ENCODE assay signal across 20 cellular contexts in genomic region chr6:33581186-33581585, GRCh38. TPM values are rescaled to one million over a fixed set of nuclear protein-coding genes. Genes with fewer than 3 reads are reported as not detected.
DNase-seq lines count a peak whose midpoint lies in the region; ATAC-seq, FAIRE-seq and TF ChIP-seq lines count a peak whose summit lies in the region.
"Had no signal": no experiment of that assay in that cellular context is flagged by ENCODE, and none has a peak within 500 bp of the region (broad histone marks: within the 10 kb centered on the region; RNA-seq: fewer than 3 reads in every experiment).

No MANE protein-coding gene starts in this region.

- no peaks in the 10 kb centered on the region for H3K27me3 ChIP-seq in H1 (replicated peaks in 1 of 4; ENCODE audit: control insufficient read depth in 3 of 4, extremely low read depth in 1 of 4, insufficient read depth in 3 of 4, low read length in 3 of 4)
- H3K27me3 ChIP-seq in brain microvascular endothelial cell (replicated peaks), result no peaks in the 10 kb centered on the region

- no peak overlapping the region for H3K18ac ChIP-seq in H1 (ENCODE audit: extremely low read depth, low read length)

- no peak overlapping the region for H2BK120ac ChIP-seq in H1 (replicated peaks; ENCODE audit: low read depth, low read length)

- no peaks in the 10 kb centered on the region for H3K9me3 ChIP-seq in HEK293 (ENCODE audit: control insufficient read depth, insufficient read depth, low read depth, low read length)
- no peaks in the 10 kb centered on the region for H3K9me3 ChIP-seq in T-helper 17 cell (ENCODE audit: control insufficient read depth, low read length, poor library complexity, severe bottlenecking)
- H3K9me3 ChIP-seq in H1 (ENCODE audit: insufficient read depth in 2 of 2, low read depth in 1 of 2, low read length in 1 of 2), result no peaks in the 10 kb centered on the region
- H3K9me3 ChIP-seq: Caco-2 had no signal

- H3K79me1 ChIP-seq in H1 (ENCODE audit: low read depth, low read length), result peaks cover 5% of the 10 kb centered on the region; the same call in 1 of the 2 replicates

- H3K56ac ChIP-seq in H1 (replicated peaks; ENCODE audit: insufficient read length, low read depth, low read length), result no peak overlapping the region

- H3K27me3 Mint-ChIP-seq in T-helper 17 cell, result no peaks in the 10 kb centered on the region

- no peak overlapping the region; the same call in 1 of the 2 replicates for H2BK12ac ChIP-seq in H1 (ENCODE audit: low read depth, low read length)

- TF ChIP-seq CTCF in HEK293 (tag by site-specific recombination; IDR thresholded peaks at IDR 0.05) (no peak), H1 (IDR thresholded peaks at IDR 0.05; ENCODE audit: control extremely low read depth in 1 of 3, insufficient read depth in 1 of 3, low read depth in 1 of 3, low read length in 3 of 3) (no peak), brain microvascular endothelial cell (IDR thresholded peaks at IDR 0.05; ENCODE audit: low read depth, low read length, missing control alignments) (no peak)

- H3K79me2 ChIP-seq in H1 (ENCODE audit: control insufficient read depth in 1 of 2, insufficient read depth in 2 of 2, low read length in 2 of 2), result peaks cover 0 to 19% of the 10 kb centered on the region in 2 experiments; a peak in 3 of 4 replicates

- TF ChIP-seq EP300 in H1 (IDR thresholded peaks at IDR 0.05; ENCODE audit: borderline replicate concordance in 1 of 2, low read depth in 2 of 2, low read length in 2 of 2), result no peak

- H2BK20ac ChIP-seq in H1 (ENCODE audit: low read length), result no peak overlapping the region

- peak overlapping the region; percentile 98 for H3K27ac Mint-ChIP-seq in T-helper 17 cell
- H3K27ac Mint-ChIP-seq: H9 had no signal

- H3K27ac ChIP-seq in HEK293 (ENCODE audit: extremely low read depth, low read depth, low read length) (no peak overlapping the region), H1 (ENCODE audit: low read depth, low read length) (no peak overlapping the region), brain microvascular endothelial cell (no peak overlapping the region)

- H3K4me1 ChIP-seq in HEK293 (ENCODE audit: control insufficient read depth, insufficient read depth, low read length) (no peaks in the 10 kb centered on the region; the same call in 1 of the 2 replicates), H1 (replicated peaks in 1 of 4; ENCODE audit: control insufficient read depth in 3 of 4, insufficient read depth in 4 of 4, low read length in 3 of 4) (peaks cover 0 to 8% (median 5%) of the 10 kb centered on the region in 4 experiments; a peak in 6 of 7 replicates)

- H3K23ac ChIP-seq in H1 (ENCODE audit: insufficient read length), result no peak overlapping the region

- in situ Hi-C loops in brain microvascular endothelial cell (cut with HindIII; ENCODE audit: low pct_ligation_motif_present, low sequenced_read_pairs), result no loop called here

- H2BK15ac ChIP-seq in H1 (ENCODE audit: low read length), result peak overlapping the region; percentile 96; the same call in 1 of the 2 replicates

- WGBS in H1 (ENCODE audit: extremely low coverage in 1 of 2, insufficient coverage in 1 of 2, insufficient read length in 1 of 2, insufficient replicate concordance in 2 of 2, low coverage in 1 of 2, low lambda C conversion rate in 2 of 2, missing lambda C conversion rate in 1 of 2), 2 experiments, result 97% methylated on average over 5 of the region's 5 CpGs; no CpG with 5 or more reads in 1 of the 2 experiments

- H3K4me2 ChIP-seq in H1 (ENCODE audit: insufficient read depth in 1 of 2, low read depth in 2 of 2, low read length in 2 of 2), result no peak overlapping the region

- FAIRE-seq in H1 (lab: Jason Lieb, UNC), result no peak
- FAIRE-seq: G401.6, GM12892, GM19239 had no signal

- H2BK5ac ChIP-seq in H1 (ENCODE audit: low read depth, low read length), result no peak overlapping the region

- intact Hi-C loops in sciatic nerve (cut with DNase I), result no loop called here

- no peak for ATAC-seq in T-helper 17 cell
- no peak for ATAC-seq in sciatic nerve
- no peak for ATAC-seq in GM18909 (IDR thresholded peaks at IDR 0.05; ENCODE audit: poor library complexity, unreplicated experiment)
- ATAC-seq: CD8-positive, alpha-beta T cell; HCT116 had no signal

- H3K4me1 Mint-ChIP-seq in T-helper 17 cell, result peaks cover 28% of the 10 kb centered on the region

- H3K4me3 ChIP-seq in HEK293 (ENCODE audit: low read depth, low read length) (no peak overlapping the region), H1 (ENCODE audit: extremely low read depth in 1 of 4, insufficient read depth in 2 of 4, low read depth in 3 of 4, low read length in 4 of 4) (no peak overlapping the region), brain microvascular endothelial cell (ENCODE audit: low read depth, low read length) (no peak overlapping the region)
- H3K4me3 ChIP-seq: GM23248 had no signal

- TF ChIP-seq POLR2A in H1 (IDR thresholded peaks at IDR 0.05; ENCODE audit: control extremely low read depth in 1 of 2, low read depth in 2 of 2, low read length in 2 of 2), result no peak

- no peak overlapping the region for H4K8ac ChIP-seq in H1 (ENCODE audit: extremely low read depth, insufficient read depth, low read length)

- no peaks in the 10 kb centered on the region for H3K36me3 Mint-ChIP-seq in T-helper 17 cell (ENCODE audit: low read depth)

- no peak overlapping the region for H3K4ac ChIP-seq in H1 (replicated peaks; ENCODE audit: insufficient read length, low read depth, low read length)

- POLR2A ChIA-PET in HEK293 (lab: Yijun Ruan, JAX), result interaction anchor here (0.6 to 2.9 kb wide), 4 partner anchors 10 to 131 kb away, joined by 5 to 14 read pairs (median 7); partner anchors contain the start of gene UQCC2
- POLR2A ChIA-PET in H1 (lab: Charles Lee; ENCODE audit: partially characterized antibody), result interaction anchor here (0.8 to 2.1 kb wide), 2 partner anchors 8 to 130 kb away, joined by 5 to 7 read pairs; partner anchors contain the start of gene UQCC2

- CTCF ChIA-PET in HEK293 (lab: Yijun Ruan, JAX) (interaction anchor here (0.6 to 3.1 kb wide), 7 partner anchors 9 to 535 kb away, joined by 3 to 16 read pairs (median 3); partner anchors contain the start of genes CUTA and IP6K3), H1 (lab: Charles Lee; ENCODE audit: partially characterized antibody) (interaction anchor here (0.9 to 8.3 kb wide), 8 partner anchors 12 to 129 kb away, joined by 3 to 70 read pairs (median 4); partner anchors contain the start of gene ITPR3)

- no peak overlapping the region for H3K9ac ChIP-seq in H1 (replicated peaks in 1 of 4; ENCODE audit: extremely low read depth in 1 of 4, low read depth in 3 of 4, low read length in 3 of 4)

- TF ChIP-seq RAD21 in H1 (IDR thresholded peaks at IDR 0.05 in 1 of 2, conservative IDR thresholded peaks at IDR 0.05 in 1 of 2; ENCODE audit: low read depth in 2 of 2, low read length in 2 of 2), result no peak

- H4K20me1 ChIP-seq in H1 (replicated peaks in 1 of 2; ENCODE audit: control insufficient read depth in 1 of 2, insufficient read depth in 2 of 2, low read length in 2 of 2), result no peaks in the 10 kb centered on the region

- no peak overlapping the region for H3K14ac ChIP-seq in H1 (ENCODE audit: insufficient read length)

- H3K23me2 ChIP-seq in H1 (ENCODE audit: low read depth, low read length), result peaks cover 5% of the 10 kb centered on the region; the same call in 1 of the 2 replicates

- H2AK5ac ChIP-seq in H1 (ENCODE audit: low read depth, low read length), result no peak overlapping the region

- H4K5ac ChIP-seq in H1 (ENCODE audit: insufficient read length, low read depth, low read length), result no peak overlapping the region

- DNase-seq in T-helper 17 cell, result no peak
- no peak for DNase-seq in H1 (ENCODE audit: low read depth in 1 of 2, low spot score in 2 of 2)
- peak; percentile 58 for DNase-seq in sciatic nerve (ENCODE audit: low spot score)
- no peak for DNase-seq in NCI-H226
- no peak for DNase-seq in pons (ENCODE audit: low spot score)
- DNase-seq in brain microvascular endothelial cell, result no peak
- DNase-seq: C1 segment of cervical spinal cord; Caco-2; CD8-positive, alpha-beta T cell; DMS153; DND-41; GM23248; H9; HFFc6 had no signal

- H3K36me3 ChIP-seq in HEK293 (ENCODE audit: control insufficient read depth in 2 of 2, insufficient read depth in 1 of 2, low read length in 2 of 2) (peaks cover 8 to 21% of the 10 kb centered on the region in 2 experiments; a peak in 2 of 3 replicates), H1 (ENCODE audit: control insufficient read depth in 2 of 4, insufficient read depth in 4 of 4, low read length in 3 of 4) (peaks cover 0 to 10% (median 4%) of the 10 kb centered on the region in 4 experiments; a peak in 6 of 8 replicates), brain microvascular endothelial cell (replicated peaks) (peaks cover 12% of the 10 kb centered on the region)

- no peak overlapping the region for H2AFZ ChIP-seq in H1 (ENCODE audit: low read length)

- no peak overlapping the region for H3K4me3 Mint-ChIP-seq in T-helper 17 cell

- no peak overlapping the region for H4K91ac ChIP-seq in H1 (replicated peaks; ENCODE audit: insufficient read length, low read length)

TF ChIP-seq in H1, 55 proteins besides CTCF, POLR2A, EP300 and RAD21 (continues in another document):
- no peak for TF ChIP-seq CBX5 (IDR thresholded peaks at IDR 0.05; ENCODE audit: low read depth, low read length)
- TF ChIP-seq SP2 (IDR thresholded peaks at IDR 0.05; ENCODE audit: low read length), result no peak
- no peak for TF ChIP-seq SP4 (IDR thresholded peaks at IDR 0.05; ENCODE audit: low read length)
- no peak for TF ChIP-seq HDAC6 (IDR thresholded peaks at IDR 0.05; ENCODE audit: low read depth, low read length)

RNA-seq across cellular contexts. Expression of gene BAK1, which starts 1.1 kb away (rescaled TPM):
- total RNA-seq in T-helper 17 cell, result 10 to 100 TPM; 27.7 to 34.6 TPM
- 43.3 and 45.1 TPM in 2 replicates for total RNA-seq in H1 (2021; fragmentation: NEBNext Ultra II Directional; extraction: Animal tissue kit (Norgen Biotek cat#: 25700))
- 43.4 and 51.4 TPM in 2 replicates for polyA plus RNA-seq in H1 (2011; rRNA removed)
- polyA plus RNA-seq in H1 (2011; cell fraction: cytosol; rRNA removed), result 38.7 TPM
- polyA plus RNA-seq in H1 (2011; cell fraction: nucleus; rRNA removed), result 33.2 TPM
- polyA plus RNA-seq in H1 (2012, experiment 1 of 2), result 25.3 to 42.8 TPM (median 38.6 TPM) in 4 replicates
- 50.1 TPM for polyA plus RNA-seq in H1 (2012, experiment 2 of 2)
- 19.1 TPM for polyA plus RNA-seq in H1 (2013, experiment 1 of 2)
- 19.0 TPM for polyA plus RNA-seq in H1 (2013, experiment 2 of 2)
- 33.0 and 37.7 TPM in 2 replicates for polyA minus RNA-seq in H1 (2011; rRNA and poly(A)+ RNA removed)
- polyA minus RNA-seq in H1 (2011; cell fraction: cytosol; rRNA and poly(A)+ RNA removed), result 27.4 TPM
- 15.8 TPM for polyA minus RNA-seq in H1 (2011; cell fraction: nucleus; rRNA and poly(A)+ RNA removed)
- total RNA-seq in sciatic nerve, result 10.7 TPM

RNA-seq across cellular contexts. Expression of gene ITPR3, which starts 39.9 kb away (rescaled TPM):
- total RNA-seq in T-helper 17 cell (10 to 100 TPM; 48.1 to 48.3 TPM), sciatic nerve (88.6 TPM)
- 44.9 and 45.7 TPM in 2 replicates for total RNA-seq in H1 (2021; fragmentation: NEBNext Ultra II Directional; extraction: Animal tissue kit (Norgen Biotek cat#: 25700))
- polyA plus RNA-seq in H1 (2011; rRNA removed), result 29.1 and 37.2 TPM in 2 replicates
- polyA plus RNA-seq in H1 (2011; cell fraction: cytosol; rRNA removed), result 22.7 TPM
- polyA plus RNA-seq in H1 (2011; cell fraction: nucleus; rRNA removed), result 157 TPM
- polyA plus RNA-seq in H1 (2012, experiment 1 of 2), result 22.4 to 35.2 TPM (median 31.8 TPM) in 4 replicates
- 11.9 TPM for polyA plus RNA-seq in H1 (2012, experiment 2 of 2)
- 24.7 TPM for polyA plus RNA-seq in H1 (2013, experiment 1 of 2)
- 23.5 TPM for polyA plus RNA-seq in H1 (2013, experiment 2 of 2)
- 45.6 and 48.9 TPM in 2 replicates for polyA minus RNA-seq in H1 (2011; rRNA and poly(A)+ RNA removed)
- 23.7 TPM for polyA minus RNA-seq in H1 (2011; cell fraction: cytosol; rRNA and poly(A)+ RNA removed)
- 42.2 TPM for polyA minus RNA-seq in H1 (2011; cell fraction: nucleus; rRNA and poly(A)+ RNA removed)
